ENCODE assay signal across 9 cellular contexts in genomic region chrX:46838974-46839480, GRCh38. TPM values are rescaled to one million over a fixed set of nuclear protein-coding genes. Genes with fewer than 3 reads are reported as not detected.
A peak's percentile ranks its signal among the peaks of the same experiment; 100 is the strongest.
DNase-seq lines count a peak whose midpoint lies in the region; ATAC-seq, FAIRE-seq and TF ChIP-seq lines count a peak whose summit lies in the region.
"Had no signal": no experiment of that assay in that cellular context is flagged by ENCODE, and none has a peak within 500 bp of the region (broad histone marks: within the 10 kb centered on the region; RNA-seq: fewer than 3 reads in every experiment).

No MANE protein-coding gene starts in this region.

- no peak overlapping the region for H2BK120ac ChIP-seq in IMR-90 (ENCODE audit: low read depth, low read length)

- peaks cover 69% of the 10 kb centered on the region for H3K79me2 ChIP-seq in DND-41 (ENCODE audit: insufficient read depth, low read length)
- peaks cover 4% of the 10 kb centered on the region for H3K79me2 ChIP-seq in GM12878 (ENCODE audit: control insufficient read depth, insufficient read depth, low read length)

- no peak for TF ChIP-seq EP300 in GM12878 (IDR thresholded peaks at IDR 0.05; ENCODE audit: borderline replicate concordance in 1 of 2, control insufficient read depth in 1 of 2, low read depth in 2 of 2, low read length in 2 of 2)

- H3K27ac ChIP-seq in DND-41 (ENCODE audit: low read length) (no peak overlapping the region), IMR-90 (ENCODE audit: insufficient read depth, low read length) (peak overlapping the region; percentile 73; the same call in 1 of the 2 replicates), GM12878 (ENCODE audit: control insufficient read depth, insufficient read depth) (no peak overlapping the region)

- TF ChIP-seq CTCF in DND-41 (IDR thresholded peaks at IDR 0.05; ENCODE audit: borderline replicate concordance, extremely low read depth, low read length, poor library complexity, severe bottlenecking) (no peak), IMR-90 (conservative IDR thresholded peaks at IDR 0.05; ENCODE audit: low read depth, low read length) (no peak), GM12878 (IDR thresholded peaks at IDR 0.05 in 2 of 3, conservative IDR thresholded peaks at IDR 0.05 in 1 of 3; ENCODE audit: control insufficient read depth in 2 of 3, extremely low read depth in 1 of 3, insufficient read depth in 1 of 3, low read depth in 3 of 3, low read length in 3 of 3) (no peak), nephron progenitor cell (IDR thresholded peaks at IDR 0.05) (no peak)

- SMC1A ChIA-PET in GM12878 (lab: Charles Lee; ENCODE audit: uncharacterized antibody, unreplicated experiment) = interaction anchor here (0.6 to 1.3 kb wide), 5 partner anchors 10 to 79 kb away, joined by 3 to 5 read pairs (median 3); no protein-coding TSS in a partner anchor

- POLR2A ChIA-PET in IMR-90 (lab: Charles Lee; ENCODE audit: unreplicated experiment) = no interaction called here
- POLR2A ChIA-PET in GM12878 (lab: Charles Lee) = interaction anchor here (0.7 to 3.2 kb wide), 2 partner anchors 13 to 43 kb away, joined by 3 to 9 read pairs; no protein-coding TSS in a partner anchor

- peak overlapping the region; percentile 74 for H2BK5ac ChIP-seq in IMR-90 (ENCODE audit: low read depth, low read length, poor library complexity, severe bottlenecking)

- ATAC-seq in DND-41 (ENCODE audit: insufficient read depth, low read depth) (no peak), IMR-90 (ENCODE audit: low read depth) (no peak), GM12878 (no peak), HG03342 (IDR thresholded peaks at IDR 0.05; ENCODE audit: unreplicated experiment) (no peak)
- ATAC-seq: WTC11 had no signal

- TF ChIP-seq POLR2A in IMR-90 (IDR thresholded peaks at IDR 0.05; ENCODE audit: low read depth, low read length) (no peak), GM12878 (IDR thresholded peaks at IDR 0.05; ENCODE audit: low read depth, low read length) (no peak)

- H3K36me3 Mint-ChIP-seq in nephron progenitor cell (ENCODE audit: low read depth) = peaks cover 12% of the 10 kb centered on the region

- in situ Hi-C loops in IMR-90 (cut with MboI; ENCODE audit: low sequenced_read_pairs) = no loop called here
- in situ Hi-C loops in GM12878 (cut with MboI) = no loop called here

- H4K20me1 ChIP-seq in DND-41 (ENCODE audit: insufficient read depth, low read length) (no peaks in the 10 kb centered on the region), IMR-90 (ENCODE audit: insufficient read depth, low read length) (peaks cover 23% of the 10 kb centered on the region), GM12878 (ENCODE audit: control insufficient read depth, insufficient read depth) (no peaks in the 10 kb centered on the region)

- H3K56ac ChIP-seq in IMR-90 (ENCODE audit: extremely low read depth, insufficient read depth, low read length) = no peak overlapping the region; the same call in 1 of the 2 replicates

- WGBS in IMR-90 (ENCODE audit: extremely low coverage in 2 of 2, insufficient read length in 1 of 2), 2 experiments = no CpG with 5 or more reads among the region's 1 CpG
- 0% methylated on average over 1 of the region's 1 CpG for WGBS in GM12878 (ENCODE audit: insufficient coverage, insufficient replicate concordance, low lambda C conversion rate, missing lambda C conversion rate)

- no peak overlapping the region for H4K5ac ChIP-seq in IMR-90 (ENCODE audit: low read depth, low read length)

- intact Hi-C loops in IMR-90 (cut with micrococcal nuclease) (loop anchor here (5.0 kb wide), 1 partner anchor 138 kb away; no protein-coding TSS in a partner anchor), GM12878 (cut with micrococcal nuclease; ENCODE audit: unreplicated experiment) (no loop called here)

- TF ChIP-seq RAD21 in IMR-90 (IDR thresholded peaks at IDR 0.05; ENCODE audit: low read length) (no peak), GM12878 (IDR thresholded peaks at IDR 0.05; ENCODE audit: insufficient read depth, low read depth, low read length) (no peak)

- H2AK5ac ChIP-seq in IMR-90 (ENCODE audit: low read depth, low read length) = no peak overlapping the region

- H2AK9ac ChIP-seq in IMR-90 (replicated peaks; ENCODE audit: low read depth, low read length, poor library complexity) = no peak overlapping the region

- H3K4ac ChIP-seq in IMR-90 (ENCODE audit: low read depth, low read length) = no peak overlapping the region

- no peaks in the 10 kb centered on the region for H3K27me3 ChIP-seq in DND-41 (ENCODE audit: insufficient read depth, low read length, poor library complexity)
- no peaks in the 10 kb centered on the region for H3K27me3 ChIP-seq in IMR-90 (ENCODE audit: control insufficient read depth, insufficient read depth, low read length)
- no peaks in the 10 kb centered on the region for H3K27me3 ChIP-seq in GM12878 (replicated peaks in 1 of 2; ENCODE audit: control insufficient read depth in 2 of 2, insufficient read depth in 2 of 2, low read length in 1 of 2)
- H3K27me3 ChIP-seq: Peyer's patch had no signal

- peaks cover 4% of the 10 kb centered on the region for H3K4me1 Mint-ChIP-seq in nephron progenitor cell
- H3K4me1 Mint-ChIP-seq: WTC11 had no signal

- H3K14ac ChIP-seq in IMR-90 (replicated peaks; ENCODE audit: low read depth, low read length) = no peak overlapping the region

- no peak for FAIRE-seq in GM12878 (lab: Jason Lieb, UNC)

- no peak overlapping the region for H2BK15ac ChIP-seq in IMR-90 (ENCODE audit: low read depth, low read length)

- no peaks in the 10 kb centered on the region for H3K9me3 ChIP-seq in DND-41 (ENCODE audit: insufficient read depth, low read length, severe bottlenecking)
- H3K9me3 ChIP-seq in IMR-90 (ENCODE audit: control insufficient read depth, insufficient read depth, low read length) = no peaks in the 10 kb centered on the region
- H3K9me3 ChIP-seq in GM12878 (replicated peaks; ENCODE audit: control insufficient read depth, insufficient read depth, low read length) = no peaks in the 10 kb centered on the region; the same call in 2 of the 3 replicates
- H3K9me3 ChIP-seq: Peyer's patch had no signal

- H4K8ac ChIP-seq in IMR-90 (ENCODE audit: low read depth in 2 of 2, low read length in 2 of 2) = no peak overlapping the region

- H3K18ac ChIP-seq in IMR-90 (ENCODE audit: low read depth, low read length) = no peak overlapping the region

- H3K4me3 ChIP-seq in DND-41 (ENCODE audit: low read depth in 1 of 2, low read length in 2 of 2) = peak overlapping the region in 1 of 2 experiments; percentile 97; a peak in 1 of 4 replicates
- H3K4me3 ChIP-seq in IMR-90 (ENCODE audit: insufficient read depth, low read depth, low read length) = peak overlapping the region; percentile 17; the same call in 1 of the 2 replicates
- 0 out of 2 replicates have a peak overlapping the region, but pooled peaks have one; percentile 74 for H3K4me3 ChIP-seq in GM12878

- peak overlapping the region; percentile 90 for H3K9ac ChIP-seq in DND-41 (ENCODE audit: low read depth, low read length)
- no peak overlapping the region for H3K9ac ChIP-seq in IMR-90 (ENCODE audit: low read depth, low read length)
- no peak overlapping the region for H3K9ac ChIP-seq in GM12878 (ENCODE audit: control insufficient read depth, insufficient read depth, low read length)

- RAD21 ChIA-PET in GM12878 (lab: Charles Lee; ENCODE audit: unreplicated experiment) = interaction anchor here (0.7 to 0.9 kb wide), 4 partner anchors 40 to 255 kb away, joined by 3 to 6 read pairs (median 4); partner anchors contain the start of gene SLC9A7

- dilution Hi-C loops in IMR-90 (cut with HindIII; ENCODE audit: low sequenced_read_pairs, unreplicated experiment) = no loop called here

- peak overlapping the region; percentile 98 for H3K4me3 Mint-ChIP-seq in nephron progenitor cell

- H3K27ac Mint-ChIP-seq in nephron progenitor cell = no peak overlapping the region
- H3K27ac Mint-ChIP-seq: WTC11 had no signal

- peaks cover 35% of the 10 kb centered on the region for H3K9me3 Mint-ChIP-seq in nephron progenitor cell
- H3K9me3 Mint-ChIP-seq: WTC11 had no signal

- H3K36me3 ChIP-seq in DND-41 (ENCODE audit: insufficient read depth, low read length) = no peaks in the 10 kb centered on the region; the same call in 1 of the 2 replicates
- no peaks in the 10 kb centered on the region for H3K36me3 ChIP-seq in IMR-90 (ENCODE audit: control insufficient read depth, insufficient read depth, low read length)
- H3K36me3 ChIP-seq in GM12878 (ENCODE audit: control insufficient read depth in 2 of 2, insufficient read depth in 2 of 2, low read length in 1 of 2) = no peaks in the 10 kb centered on the region
- H3K36me3 ChIP-seq: Peyer's patch had no signal

- H3K4me1 ChIP-seq in DND-41 (ENCODE audit: insufficient read depth, low read length) (peaks cover 27% of the 10 kb centered on the region), IMR-90 (ENCODE audit: control insufficient read depth, insufficient read depth, low read length) (0 out of 2 replicates have a peak, but pooled peaks cover 2% of the 10 kb centered on the region), GM12878 (ENCODE audit: control insufficient read depth, insufficient read depth, low read length) (no peaks in the 10 kb centered on the region)

- H4K91ac ChIP-seq in IMR-90 (ENCODE audit: insufficient read depth, low read depth, low read length) = no peak overlapping the region

- peaks cover 0 to 4% of the 10 kb centered on the region in 2 experiments; a peak in 1 of 4 replicates for H3K79me1 ChIP-seq in IMR-90 (ENCODE audit: low read depth in 1 of 2, low read length in 2 of 2)

- H3K4me2 ChIP-seq in DND-41 (ENCODE audit: insufficient read depth, low read length) (peak overlapping the region; percentile 76), IMR-90 (ENCODE audit: low read depth, low read length) (peak overlapping the region; percentile 73), GM12878 (ENCODE audit: control insufficient read depth, insufficient read depth) (no peak overlapping the region)

- no peaks in the 10 kb centered on the region for H3K9me1 ChIP-seq in IMR-90 (ENCODE audit: insufficient read depth, low read length)

- H2BK20ac ChIP-seq in IMR-90 (ENCODE audit: low read depth, low read length) = no peak overlapping the region

- peaks cover 2% of the 10 kb centered on the region for H3K27me3 Mint-ChIP-seq in nephron progenitor cell (ENCODE audit: low read depth, poor library complexity)

- BruUV-seq in IMR-90 (replicated peaks; lab: Mats Ljungman, UMichigan) = no TSS peak
- BruUV-seq in GM12878 (replicated peaks; lab: Mats Ljungman, UMichigan) = no TSS peak

- CTCF ChIA-PET in IMR-90 (lab: Yijun Ruan, JAX) (interaction anchor here (0.6 kb wide), 1 partner anchor 141 kb away, joined by 3 read pairs; no protein-coding TSS in a partner anchor), GM12878 (lab: Yijun Ruan, JAX) (interaction anchor here (1.4 to 2.0 kb wide), 4 partner anchors 11 to 430 kb away, joined by 3 to 8 read pairs (median 5); no protein-coding TSS in a partner anchor)

- no peak overlapping the region for H3K23ac ChIP-seq in IMR-90 (ENCODE audit: low read depth, low read length)

- DNase-seq in DND-41 = no peak
- DNase-seq in IMR-90 = peak; percentile 22
- no peak for DNase-seq in GM12878 (ENCODE audit: low read depth, low spot score)
- DNase-seq in nephron progenitor cell = no peak
- DNase-seq in islet precursor cell = no peak
- DNase-seq in COLO668 (lab: John Stamatoyannopoulos, UW; ENCODE audit: unreplicated experiment) = no peak
- DNase-seq: Peyer's patch had no signal

- H2AFZ ChIP-seq in DND-41 (ENCODE audit: low read depth, low read length) (no peak overlapping the region), IMR-90 (replicated peaks; ENCODE audit: low read length, poor library complexity) (no peak overlapping the region), GM12878 (ENCODE audit: control insufficient read depth, low read depth, low read length) (no peak overlapping the region)

RNA-seq across cellular contexts. Expression of gene RP2, which starts 2.2 kb away (rescaled TPM):
- total RNA-seq in IMR-90 (2012; rRNA removed) (17.0 and 23.9 TPM in 2 replicates), GM12878 (2014; rRNA removed) (5.5 and 7.3 TPM in 2 replicates), GM12878 (2014; rRNA removed; fragmentation: Illumina TruSeq; extraction: Trizol) (7.7 and 7.8 TPM in 2 replicates), GM12878 (2021) (4.9 TPM in 2 replicates)
- polyA plus RNA-seq in IMR-90 (2012; rRNA removed) (4.7 and 6.8 TPM in 2 replicates), GM12878 (2011; rRNA removed) (11.0 and 17.1 TPM in 2 replicates), GM12878 (2014; fragmentation: Illumina TruSeq; extraction: Trizol) (6.3 and 8.8 TPM in 2 replicates), GM12878 (2014; fragmentation: Nextera tagmentation; extraction: Ambion mirVana) (1 to 10 TPM; 3.5 to 3.7 TPM), GM12878 (2014; rRNA removed) (4.8 and 6.5 TPM in 2 replicates), GM12878 (2016; fragmentation: Nextera tagmentation; extraction: Ambion mirVana) (1 to 10 TPM; 5.6 to 5.7 TPM)
- polyA plus RNA-seq in IMR-90 (2012; cell fraction: cytosol; rRNA removed) = 1.6 and 2.1 TPM in 2 replicates
- polyA plus RNA-seq in IMR-90 (2012; cell fraction: nucleus; rRNA removed; ENCODE audit: low replicate concordance) = 0.77 and 2.5 TPM in 2 replicates
- total RNA-seq in GM12878 (2013; cell fraction: nucleolus; rRNA removed) = 7.4 and 8.3 TPM in 2 replicates
- 2.9 TPM for polyA plus RNA-seq in GM12878 (2011; ENCODE audit: low read depth)
- 4.1 and 4.3 TPM in 2 replicates for polyA plus RNA-seq in GM12878 (2011; cell fraction: cytosol; rRNA removed)
- polyA plus RNA-seq in GM12878 (2011; cell fraction: nucleus; rRNA removed) = 1.8 and 2.1 TPM in 2 replicates
- 3.4 and 5.9 TPM in 2 replicates for polyA plus RNA-seq in GM12878 (2012)
- polyA minus RNA-seq in GM12878 (2011; rRNA and poly(A)+ RNA removed) = 7.7 and 9.8 TPM in 2 replicates
- 3.6 and 4.3 TPM in 2 replicates for polyA minus RNA-seq in GM12878 (2011; cell fraction: cytosol; rRNA and poly(A)+ RNA removed)
- 2.5 and 5.0 TPM in 2 replicates for polyA minus RNA-seq in GM12878 (2011; cell fraction: nucleus; rRNA and poly(A)+ RNA removed)
